Comparison of ENCODE assay signal across 1 cellular context in the genomic region with DNA sequence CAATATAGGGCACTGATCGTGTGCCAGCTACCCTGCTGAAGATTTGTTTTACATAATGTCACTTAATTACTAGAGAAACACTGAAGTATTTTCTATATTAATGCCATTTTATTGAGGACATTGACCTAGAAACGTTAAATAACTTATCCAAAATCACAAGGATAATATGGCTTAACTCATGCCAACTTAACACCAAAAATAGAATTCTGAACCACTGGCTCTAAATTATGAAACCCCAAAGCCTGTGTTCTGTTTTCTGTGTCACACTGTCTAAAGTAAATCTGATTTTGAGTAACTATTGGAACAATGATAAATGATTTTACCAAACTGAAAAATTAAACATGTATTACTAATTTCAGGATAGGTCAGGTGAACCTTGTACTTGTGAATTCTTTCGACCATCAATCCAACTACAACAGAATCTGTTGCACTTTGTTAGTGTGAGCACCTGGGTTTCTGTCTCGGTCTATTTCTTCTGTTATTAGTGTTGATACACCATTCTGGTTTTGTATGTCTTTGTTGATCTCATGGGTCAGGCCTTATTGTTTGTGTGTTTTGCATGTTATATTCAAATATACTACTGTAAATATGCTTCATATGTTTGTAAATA.
A peak's percentile ranks its signal among the peaks of the same experiment; 100 is the strongest.
TF ChIP-seq lines count a peak whose summit lies in the region.

No MANE protein-coding gene starts in this region.

TF ChIP-seq in GM12878, 131 proteins besides CTCF, POLR2A, EP300 and RAD21:
- peak; percentile 94 for TF ChIP-seq ZNF592 (IDR thresholded peaks at IDR 0.05)
- peak; percentile 49; the same call in 1 of the 2 replicates for TF ChIP-seq MTA2 (IDR thresholded peaks at IDR 0.05; ENCODE audit: low read depth)
- TF ChIP-seq, protein P1, sequence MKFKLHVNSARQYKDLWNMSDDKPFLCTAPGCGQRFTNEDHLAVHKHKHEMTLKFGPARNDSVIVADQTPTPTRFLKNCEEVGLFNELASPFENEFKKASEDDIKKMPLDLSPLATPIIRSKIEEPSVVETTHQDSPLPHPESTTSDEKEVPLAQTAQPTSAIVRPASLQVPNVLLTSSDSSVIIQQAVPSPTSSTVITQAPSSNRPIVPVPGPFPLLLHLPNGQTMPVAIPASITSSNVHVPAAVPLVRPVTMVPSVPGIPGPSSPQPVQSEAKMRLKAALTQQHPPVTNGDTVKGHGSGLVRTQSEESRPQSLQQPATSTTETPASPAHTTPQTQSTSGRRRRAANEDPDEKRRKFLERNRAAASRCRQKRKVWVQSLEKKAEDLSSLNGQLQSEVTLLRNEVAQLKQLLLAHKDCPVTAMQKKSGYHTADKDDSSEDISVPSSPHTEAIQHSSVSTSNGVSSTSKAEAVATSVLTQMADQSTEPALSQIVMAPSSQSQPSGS (IDR thresholded peaks at IDR 0.05; ENCODE audit: low read length) = 0 out of 2 replicates have a peak, but pooled peaks have one; percentile 20
- peak; percentile 58 for TF ChIP-seq JUNB (IDR thresholded peaks at IDR 0.05)
- no peak for TF ChIP-seq TARDBP (IDR thresholded peaks at IDR 0.05; ENCODE audit: borderline replicate concordance)
- TF ChIP-seq FOXM1 (IDR thresholded peaks at IDR 0.05; ENCODE audit: low read depth, low read length) = no peak
- TF ChIP-seq ZNF687 (IDR thresholded peaks at IDR 0.05) = peak; percentile 79
- no peak for TF ChIP-seq ETV6 (conservative IDR thresholded peaks at IDR 0.05 in 1 of 2, IDR thresholded peaks at IDR 0.05 in 1 of 2; ENCODE audit: borderline replicate concordance in 1 of 2, low read depth in 1 of 2)
- TF ChIP-seq NFIC (IDR thresholded peaks at IDR 0.05; ENCODE audit: low read depth, low read length) = peak; percentile 30; the same call in 1 of the 2 replicates
- TF ChIP-seq SRF (IDR thresholded peaks at IDR 0.05; ENCODE audit: low read depth in 2 of 2, low read length in 2 of 2) = no peak
- TF ChIP-seq MEF2B (IDR thresholded peaks at IDR 0.05; ENCODE audit: partially characterized antibody, poor library complexity, severe bottlenecking) = peak; percentile 36
- peak; percentile 23 to 27; a peak in 2 of 4 replicates for TF ChIP-seq IKZF2 (IDR thresholded peaks at IDR 0.05)
